8 cellular contexts compared by ENCODE assay signal in genomic region chr5:912356-913091, GRCh38. TPM values are rescaled to one million over a fixed set of nuclear protein-coding genes. Genes with fewer than 3 reads are reported as not detected.
DNase-seq lines count a peak whose midpoint lies in the region; ATAC-seq, FAIRE-seq and TF ChIP-seq lines count a peak whose summit lies in the region.

No MANE protein-coding gene starts in this region.

- H3K27ac ChIP-seq in SK-N-SH (ENCODE audit: low read depth in 2 of 2, low read length in 1 of 2), result peak overlapping the region in 1 of 2 experiments; percentile 90; a peak in 2 of 4 replicates
- H3K27ac ChIP-seq in left ventricle myocardium inferior (replicated peaks), result no peak overlapping the region

- TF ChIP-seq POLR2A in H54 (IDR thresholded peaks at IDR 0.05; ENCODE audit: low read depth, low read length), result no peak

- H3K36me3 Mint-ChIP-seq in activated naive CD8-positive, alpha-beta T cell treated with anti-CD3 and anti-CD28 coated beads, Interleukin-2, amount 50 U/mL, for 24 hours (ENCODE audit: low read depth), result peaks cover 60% of the 10 kb centered on the region
- peaks cover 2% of the 10 kb centered on the region for H3K36me3 Mint-ChIP-seq in memory B cell
- peaks cover 27 to 59% of the 10 kb centered on the region in 2 donors for H3K36me3 Mint-ChIP-seq in stimulated activated naive B cell treated with anti-CD40 and anti-IgM and Interleukin-4, amounts not matched to agents 10 μg/mL and 1 μg/mL and 100 μg/mL, for 72 hours

- H3K27me3 ChIP-seq in SK-N-SH (ENCODE audit: insufficient read depth) (no peaks in the 10 kb centered on the region), left ventricle myocardium inferior (ENCODE audit: low read depth) (no peaks in the 10 kb centered on the region)

- no peak overlapping the region for H2AFZ ChIP-seq in SK-N-SH (ENCODE audit: low read depth)

- H3K4me1 Mint-ChIP-seq in activated naive CD8-positive, alpha-beta T cell treated with anti-CD3 and anti-CD28 coated beads, Interleukin-2, amount 50 U/mL, for 24 hours, result peaks cover 24% of the 10 kb centered on the region
- H3K4me1 Mint-ChIP-seq in memory B cell, result no peaks in the 10 kb centered on the region
- H3K4me1 Mint-ChIP-seq in stimulated activated naive B cell treated with anti-CD40 and anti-IgM and Interleukin-4, amounts not matched to agents 10 μg/mL and 1 μg/mL and 100 μg/mL, for 72 hours, result no peaks in the 10 kb centered on the region

- peak overlapping the region; percentile 96 for H3K27ac Mint-ChIP-seq in activated naive CD8-positive, alpha-beta T cell treated with anti-CD3 and anti-CD28 coated beads, Interleukin-2, amount 50 U/mL, for 24 hours
- H3K27ac Mint-ChIP-seq in memory B cell, result peak overlapping the region; percentile 77
- peak overlapping the region; percentile 7 for H3K27ac Mint-ChIP-seq in stimulated activated naive B cell treated with anti-CD40 and anti-IgM and Interleukin-4, amounts not matched to agents 10 μg/mL and 1 μg/mL and 100 μg/mL, for 72 hours

- H3K79me2 ChIP-seq in SK-N-SH (ENCODE audit: insufficient read depth), result peaks cover 11% of the 10 kb centered on the region; the same call in 1 of the 2 replicates

- H3F3A ChIP-seq in SK-N-SH (replicated peaks; ENCODE audit: insufficient read depth), result peaks cover 13% of the 10 kb centered on the region

- H3K9me3 ChIP-seq in SK-N-SH (no peaks in the 10 kb centered on the region), left ventricle myocardium inferior (replicated peaks) (no peaks in the 10 kb centered on the region)

- WGBS in SK-N-SH (ENCODE audit: low lambda C conversion rate), result 47% methylated on average over 19 of the region's 42 CpGs

- intact Hi-C loops in left ventricle myocardium inferior (cut with micrococcal nuclease), result no loop called here

- CTCF ChIA-PET in SK-N-SH (lab: Yijun Ruan, JAX), result interaction anchor here (1.4 to 1.6 kb wide), 2 partner anchors 9 to 262 kb away, joined by 3 to 4 read pairs; no protein-coding TSS in a partner anchor

- H3K4me2 ChIP-seq in SK-N-SH, result peak overlapping the region; percentile 9; the same call in 1 of the 2 replicates

- H3K27me3 Mint-ChIP-seq in activated naive CD8-positive, alpha-beta T cell treated with anti-CD3 and anti-CD28 coated beads, Interleukin-2, amount 50 U/mL, for 24 hours, result peaks cover 3% of the 10 kb centered on the region
- no peaks in the 10 kb centered on the region for H3K27me3 Mint-ChIP-seq in memory B cell
- no peaks in the 10 kb centered on the region for H3K27me3 Mint-ChIP-seq in stimulated activated naive B cell treated with anti-CD40 and anti-IgM and Interleukin-4, amounts not matched to agents 10 μg/mL and 1 μg/mL and 100 μg/mL, for 72 hours

- H3K4me1 ChIP-seq in SK-N-SH (ENCODE audit: control insufficient read depth in 1 of 2, insufficient read depth in 2 of 2, low read depth in 1 of 2, low read length in 1 of 2) (peaks cover 0 to 8% of the 10 kb centered on the region in 2 experiments; a peak in 2 of 4 replicates), left ventricle myocardium inferior (no peaks in the 10 kb centered on the region)

- TF ChIP-seq RAD21 in SK-N-SH (IDR thresholded peaks at IDR 0.05; ENCODE audit: low read length), result no peak

- peak; percentile 97 for ATAC-seq in activated naive CD8-positive, alpha-beta T cell treated with anti-CD3 and anti-CD28 coated beads, Interleukin-2, amount 50 U/mL, for 24 hours
- ATAC-seq in memory B cell (ENCODE audit: low read depth), result peak; percentile 75
- peak; percentile 27 to 43 for ATAC-seq in stimulated activated naive B cell treated with anti-CD40 and anti-IgM and Interleukin-4, amounts not matched to agents 10 μg/mL and 1 μg/mL and 100 μg/mL, for 72 hours (replicated peaks)

- H3K9me3 Mint-ChIP-seq in activated naive CD8-positive, alpha-beta T cell treated with anti-CD3 and anti-CD28 coated beads, Interleukin-2, amount 50 U/mL, for 24 hours, result no peaks in the 10 kb centered on the region
- no peaks in the 10 kb centered on the region for H3K9me3 Mint-ChIP-seq in memory B cell
- H3K9me3 Mint-ChIP-seq in stimulated activated naive B cell treated with anti-CD40 and anti-IgM and Interleukin-4, amounts not matched to agents 10 μg/mL and 1 μg/mL and 100 μg/mL, for 72 hours, result no peaks in the 10 kb centered on the region

- peak overlapping the region; percentile 62 for H3K4me3 Mint-ChIP-seq in activated naive CD8-positive, alpha-beta T cell treated with anti-CD3 and anti-CD28 coated beads, Interleukin-2, amount 50 U/mL, for 24 hours
- H3K4me3 Mint-ChIP-seq in memory B cell, result no peak overlapping the region
- no peak overlapping the region for H3K4me3 Mint-ChIP-seq in stimulated activated naive B cell treated with anti-CD40 and anti-IgM and Interleukin-4, amounts not matched to agents 10 μg/mL and 1 μg/mL and 100 μg/mL, for 72 hours

- TF ChIP-seq EP300 in SK-N-SH (IDR thresholded peaks at IDR 0.05; ENCODE audit: borderline replicate concordance in 1 of 2, low read depth in 1 of 2, low read length in 1 of 2), result no peak

- peak; percentile 68 for FAIRE-seq in H54 (lab: Jason Lieb, UNC)

- peak; percentile 96 for DNase-seq in H54 (ENCODE audit: insufficient read length, low spot score)
- DNase-seq in SK-N-SH, result no peak
- peak; percentile 76 for DNase-seq in activated naive CD8-positive, alpha-beta T cell treated with anti-CD3 and anti-CD28 coated beads, Interleukin-2, amount 50 U/mL, for 24 hours
- DNase-seq in memory B cell (ENCODE audit: low spot score in 2 of 2), result no peak
- no peak for DNase-seq in stimulated activated naive B cell treated with anti-CD40 and anti-IgM and Interleukin-4, amounts not matched to agents 10 μg/mL and 1 μg/mL and 100 μg/mL, for 72 hours
- DNase-seq in AG20443 (ENCODE audit: low spot score), result no peak
- DNase-seq in left ventricle myocardium inferior, result no peak
- DNase-seq in NCI-H128 (lab: John Stamatoyannopoulos, UW; ENCODE audit: unreplicated experiment), result no peak

- no peaks in the 10 kb centered on the region for H3K9me2 ChIP-seq in SK-N-SH

- H3K36me3 ChIP-seq in SK-N-SH (replicated peaks in 1 of 2; ENCODE audit: control insufficient read depth in 1 of 2, insufficient read depth in 2 of 2, low read length in 1 of 2) (peaks cover 12 to 52% of the 10 kb centered on the region in 2 experiments), left ventricle myocardium inferior (no peaks in the 10 kb centered on the region)

- POLR2A ChIA-PET in SK-N-SH (lab: Yijun Ruan, JAX), result no interaction called here

- TF ChIP-seq CTCF in SK-N-SH (IDR thresholded peaks at IDR 0.05), result peak; percentile 46
- TF ChIP-seq CTCF in left ventricle myocardium inferior (IDR thresholded peaks at IDR 0.05; ENCODE audit: borderline replicate concordance), result no peak

- peak overlapping the region; percentile 63 for H3K9ac ChIP-seq in SK-N-SH

- H4K20me1 ChIP-seq in SK-N-SH (ENCODE audit: insufficient read depth), result no peaks in the 10 kb centered on the region

- no peak overlapping the region for H3K4me3 ChIP-seq in SK-N-SH (ENCODE audit: low read depth in 2 of 2, low read length in 1 of 2)
- no peak overlapping the region for H3K4me3 ChIP-seq in left ventricle myocardium inferior

TF ChIP-seq in SK-N-SH, 30 proteins besides CTCF, POLR2A, EP300 and RAD21 (continues in another document):
- TF ChIP-seq IRF3 (IDR thresholded peaks at IDR 0.05; ENCODE audit: low read depth, low read length) (no peak), USF1 (IDR thresholded peaks at IDR 0.05; ENCODE audit: borderline replicate concordance, low read depth) (0 out of 2 replicates have a peak, but pooled peaks have one; percentile 30), FOXJ3 (CRISPR knock-in tag; IDR thresholded peaks at IDR 0.05) (no peak), NRF1 (IDR thresholded peaks at IDR 0.05; ENCODE audit: low read depth, low read length) (no peak), JUND (IDR thresholded peaks at IDR 0.05) (peak; percentile 44; the same call in 1 of the 2 replicates), MAX (IDR thresholded peaks at IDR 0.05; ENCODE audit: low read depth) (peak; percentile 85; the same call in 1 of the 2 replicates), YY1 (IDR thresholded peaks at IDR 0.05; ENCODE audit: low read depth) (no peak)

RNA-seq across cellular contexts. Expression of gene TRIP13, which starts 19.8 kb away (rescaled TPM):
- 21.2 and 24.1 TPM in 2 replicates for polyA plus RNA-seq in SK-N-SH (2012; rRNA removed)
- 22.3 and 22.7 TPM in 2 replicates for polyA plus RNA-seq in SK-N-SH (2012; cell fraction: cytosol; rRNA removed)
- polyA plus RNA-seq in SK-N-SH (2012; cell fraction: nucleus; rRNA removed), result 20.1 and 28.8 TPM in 2 replicates
- total RNA-seq in left ventricle myocardium inferior, result 0.44 TPM

RNA-seq across cellular contexts. Expression of gene BRD9, which starts 19.9 kb away (rescaled TPM):
- polyA plus RNA-seq in SK-N-SH (2012; rRNA removed), result 17.5 and 19.5 TPM in 2 replicates
- 14.2 and 14.8 TPM in 2 replicates for polyA plus RNA-seq in SK-N-SH (2012; cell fraction: cytosol; rRNA removed)
- polyA plus RNA-seq in SK-N-SH (2012; cell fraction: nucleus; rRNA removed), result 67.3 and 75.1 TPM in 2 replicates
- total RNA-seq in left ventricle myocardium inferior, result 23.6 TPM

Comparison
In these comparisons a context has a peak if more than half of its experiments do, and no peak if none do; other contexts are left out.
1. DNase-seq: peak in H54 (single experiment) and activated naive CD8-positive, alpha-beta T cell treated with anti-CD3 and anti-CD28 coated beads, Interleukin-2, amount 50 U/mL, for 24 hours (single experiment); none in SK-N-SH (single experiment), memory B cell (0 of 2), stimulated activated naive B cell treated with anti-CD40 and anti-IgM and Interleukin-4, amounts not matched to agents 10 μg/mL and 1 μg/mL and 100 μg/mL, for 72 hours (single experiment), AG20443 (single experiment), left ventricle myocardium inferior (single experiment) and NCI-H128 (single experiment).
2. ATAC-seq: peak in every context shown above with its lines; median percentile 97 in activated naive CD8-positive, alpha-beta T cell treated with anti-CD3 and anti-CD28 coated beads, Interleukin-2, amount 50 U/mL, for 24 hours; 75 in memory B cell; 35 in stimulated activated naive B cell treated with anti-CD40 and anti-IgM and Interleukin-4, amounts not matched to agents 10 μg/mL and 1 μg/mL and 100 μg/mL, for 72 hours.
3. H3K27ac Mint-ChIP-seq: peak in every context shown above with its lines; median percentile 96 in activated naive CD8-positive, alpha-beta T cell treated with anti-CD3 and anti-CD28 coated beads, Interleukin-2, amount 50 U/mL, for 24 hours; 77 in memory B cell; 7 in stimulated activated naive B cell treated with anti-CD40 and anti-IgM and Interleukin-4, amounts not matched to agents 10 μg/mL and 1 μg/mL and 100 μg/mL, for 72 hours.